In the genomic region with DNA sequence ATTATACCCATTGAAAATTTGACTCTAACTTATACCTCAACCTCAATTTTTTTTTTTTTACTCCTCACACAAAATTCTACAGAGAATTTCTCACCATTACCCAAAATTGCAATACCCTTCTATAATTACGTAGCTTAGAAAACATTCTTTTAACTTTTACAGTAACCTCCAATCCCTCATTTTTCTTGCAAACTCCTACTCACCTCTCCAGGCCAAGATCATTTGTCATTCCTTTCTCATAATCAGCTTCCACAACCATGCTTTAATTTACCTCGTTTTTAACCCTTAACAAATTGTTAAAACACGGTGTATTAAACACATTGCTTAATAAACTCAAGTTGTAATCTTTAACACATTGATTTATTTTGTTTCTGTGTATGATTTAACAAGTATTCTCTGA, we compare ENCODE assay signal across 27 cellular contexts.
"Had no signal": no experiment of that assay in that cellular context is flagged by ENCODE, and none has a peak within 500 bp of the region (broad histone marks: within the 10 kb centered on the region; RNA-seq: fewer than 3 reads in every experiment).

No MANE protein-coding gene starts in this region.

- H3K4me1 ChIP-seq: colonic mucosa, esophagus muscularis mucosa, esophagus squamous epithelium, foreskin keratinocyte, gastrocnemius medialis, gastroesophageal sphincter, heart left ventricle, heart right ventricle had no signal

- H3K4me3 ChIP-seq: colonic mucosa, coronary artery, esophagus muscularis mucosa, esophagus squamous epithelium, gastrocnemius medialis, gastroesophageal sphincter, heart left ventricle, heart right ventricle had no signal

- H3K27me3 Mint-ChIP-seq: dendritic cell treated with granulocyte-macrophage colony-stimulating factor and Interleukin-4, amounts not matched to agents 40 ng/mL and 50 ng/mL, for 4 days; effector memory CD8-positive, alpha-beta T cell had no signal

- H3K27ac Mint-ChIP-seq: dendritic cell treated with granulocyte-macrophage colony-stimulating factor and Interleukin-4, amounts not matched to agents 40 ng/mL and 50 ng/mL, for 4 days; effector memory CD8-positive, alpha-beta T cell; endodermal cell had no signal

- H3K4me3 Mint-ChIP-seq: dendritic cell treated with granulocyte-macrophage colony-stimulating factor and Interleukin-4, amounts not matched to agents 40 ng/mL and 50 ng/mL, for 4 days; effector memory CD8-positive, alpha-beta T cell; endodermal cell had no signal

- H3K27me3 ChIP-seq: colonic mucosa, dorsolateral prefrontal cortex, esophagus muscularis mucosa, esophagus squamous epithelium, foreskin keratinocyte, gastrocnemius medialis, gastroesophageal sphincter, heart left ventricle, heart right ventricle had no signal

- H3K36me3 ChIP-seq: colonic mucosa, esophagus muscularis mucosa, esophagus squamous epithelium, gastrocnemius medialis, gastroesophageal sphincter, heart left ventricle, heart right ventricle had no signal

- H3K9me3 ChIP-seq: colonic mucosa, esophagus muscularis mucosa, esophagus squamous epithelium, gastrocnemius medialis, gastroesophageal sphincter, heart left ventricle, heart right ventricle had no signal

- DNase-seq: colonic mucosa; cortex of kidney; dermis blood vessel endothelial cell; dorsolateral prefrontal cortex; effector CD4-positive, alpha-beta T cell; effector CD8-positive, alpha-beta T cell; effector memory CD4-positive, alpha-beta T cell; effector memory CD8-positive, alpha-beta T cell; endodermal cell; erythroblast; esophagus squamous epithelium; foreskin fibroblast; foreskin keratinocyte; foreskin melanocyte; gastrocnemius medialis; glutamatergic neuron; head of caudate nucleus; heart left ventricle; heart right ventricle had no signal

- H3K27ac ChIP-seq: colonic mucosa, coronary artery, dorsolateral prefrontal cortex, epithelial cell of prostate, esophagus muscularis mucosa, esophagus squamous epithelium, foreskin keratinocyte, gastrocnemius medialis, gastroesophageal sphincter, heart left ventricle, heart right ventricle had no signal

- FAIRE-seq: colon, endometrium, endothelial cell of umbilical vein had no signal

- H3K9me3 Mint-ChIP-seq: dendritic cell treated with granulocyte-macrophage colony-stimulating factor and Interleukin-4, amounts not matched to agents 40 ng/mL and 50 ng/mL, for 4 days; endodermal cell had no signal
